Comparison of ENCODE assay signal across 12 cellular contexts in genomic region chr6:3795836-3796395, GRCh38. TPM values are rescaled to one million over a fixed set of nuclear protein-coding genes. Genes with fewer than 3 reads are reported as not detected.
DNase-seq lines count a peak whose midpoint lies in the region; ATAC-seq, FAIRE-seq and TF ChIP-seq lines count a peak whose summit lies in the region.
"Had no signal": no experiment of that assay in that cellular context is flagged by ENCODE, and none has a peak within 500 bp of the region (broad histone marks: within the 10 kb centered on the region; RNA-seq: fewer than 3 reads in every experiment).

No MANE protein-coding gene starts in this region.

- no peak for TF ChIP-seq RAD21 in liver (IDR thresholded peaks at IDR 0.05)

- dilution Hi-C loops in mammary epithelial cell (cut with HindIII; ENCODE audit: low sequenced_read_pairs) = no loop called here

- H3K36me3 ChIP-seq in mammary epithelial cell (ENCODE audit: insufficient read depth, low read length) (no peaks in the 10 kb centered on the region), liver (ENCODE audit: control insufficient read depth in 4 of 4, insufficient read depth in 3 of 4, low read depth in 1 of 4, low read length in 3 of 4) (no peaks in the 10 kb centered on the region)
- H3K36me3 ChIP-seq: gastroesophageal sphincter, SJSA1 had no signal

- no peaks in the 10 kb centered on the region for H3K27me3 ChIP-seq in mammary epithelial cell (ENCODE audit: insufficient read depth, low read length)
- no peaks in the 10 kb centered on the region for H3K27me3 ChIP-seq in liver (ENCODE audit: control insufficient read depth in 4 of 4, insufficient read depth in 4 of 4, low read length in 3 of 4)
- H3K27me3 ChIP-seq: gastroesophageal sphincter, SJSA1 had no signal

- 23% methylated on average over 8 of the region's 8 CpGs for WGBS in mammary epithelial cell (ENCODE audit: low coverage, missing lambda C conversion rate)
- 88% methylated on average over 8 of the region's 8 CpGs for WGBS in liver

- BruUV-seq in mammary epithelial cell (replicated peaks; lab: Mats Ljungman, UMichigan) = no TSS peak

- H3K4me3 ChIP-seq in mammary epithelial cell (replicated peaks in 1 of 3; ENCODE audit: insufficient read depth in 1 of 3, low read depth in 2 of 3, low read length in 3 of 3) (no peak overlapping the region), liver (ENCODE audit: low read depth in 1 of 3, low read length in 3 of 3) (no peak overlapping the region)
- H3K4me3 ChIP-seq: gastroesophageal sphincter, SJSA1 had no signal

- no peaks in the 10 kb centered on the region for H3K79me2 ChIP-seq in mammary epithelial cell (ENCODE audit: insufficient read depth, low read length)

- ATAC-seq in sciatic nerve (peak; percentile 29), HG03139 (IDR thresholded peaks at IDR 0.05; ENCODE audit: unreplicated experiment) (no peak)
- ATAC-seq: activated naive CD4-positive, alpha-beta T cell treated with anti-CD3 and anti-CD28 coated beads, Interleukin-2, amount 50 U/mL, for 72 hours had no signal

- CTCF ChIA-PET in mammary epithelial cell (lab: Charles Lee; ENCODE audit: low non-redundant PET) = no interaction called here

- H3K27ac ChIP-seq in mammary epithelial cell (ENCODE audit: insufficient read depth, low read depth, low read length) (peak overlapping the region; percentile 83), liver (ENCODE audit: low read depth in 1 of 2, low read length in 2 of 2) (peak overlapping the region; percentile 21 to 44)

- H3K4me1 ChIP-seq in mammary epithelial cell (ENCODE audit: insufficient read depth, low read length) = peaks cover 36% of the 10 kb centered on the region
- peaks cover 0 to 2% (median 0%) of the 10 kb centered on the region in 4 donors for H3K4me1 ChIP-seq in liver (ENCODE audit: control insufficient read depth in 4 of 4, insufficient read depth in 4 of 4, low read length in 3 of 4)

- peak; percentile 35 for DNase-seq in RPMI7951 (ENCODE audit: low read depth)
- DNase-seq in mammary epithelial cell = no peak
- no peak for DNase-seq in sciatic nerve (ENCODE audit: low spot score)
- no peak for DNase-seq in GM12892 (ENCODE audit: insufficient read length)
- no peak for DNase-seq in activated CD4-positive, alpha-beta T cell treated with anti-CD3 and anti-CD28 coated beads for 48 hours
- DNase-seq: activated CD4-positive, alpha-beta T cell treated with anti-CD3 and anti-CD28 coated beads for 4 hours; activated T-cell treated with anti-CD3 and anti-CD28 coated beads for 4 hours had no signal

- H3K9me3 ChIP-seq in mammary epithelial cell (replicated peaks; ENCODE audit: insufficient read depth, low read length) (no peaks in the 10 kb centered on the region), liver (ENCODE audit: control insufficient read depth in 4 of 4, low read length in 3 of 4) (no peaks in the 10 kb centered on the region)
- H3K9me3 ChIP-seq: gastroesophageal sphincter, SJSA1 had no signal

- peak overlapping the region; percentile 68 for H2AFZ ChIP-seq in mammary epithelial cell (ENCODE audit: low read depth, low read length)

- H3K9ac ChIP-seq in mammary epithelial cell (ENCODE audit: insufficient read depth, low read length) (no peak overlapping the region), liver (ENCODE audit: low read depth in 1 of 2, low read length in 2 of 2) (no peak overlapping the region)

- no peaks in the 10 kb centered on the region for H4K20me1 ChIP-seq in mammary epithelial cell (ENCODE audit: insufficient read depth, low read length)

- TF ChIP-seq CTCF in mammary epithelial cell (conservative IDR thresholded peaks at IDR 0.05 in 1 of 2, IDR thresholded peaks at IDR 0.05 in 1 of 2; ENCODE audit: extremely low read depth in 1 of 2, insufficient read depth in 1 of 2, low read depth in 1 of 2, low read length in 2 of 2) (no peak), liver (IDR thresholded peaks at IDR 0.05; ENCODE audit: low read depth, low read length, missing input control) (no peak)

- no peak for TF ChIP-seq POLR2A in GM12892 (IDR thresholded peaks at IDR 0.05; ENCODE audit: low read depth, low read length)

- no peak overlapping the region for H3K4me2 ChIP-seq in mammary epithelial cell (ENCODE audit: insufficient read depth, low read depth, low read length)

- intact Hi-C loops in mammary epithelial cell (cut with micrococcal nuclease) = loop anchor here (1.0 kb wide), 1 partner anchor 27 kb away; no protein-coding TSS in a partner anchor
- intact Hi-C loops in sciatic nerve (cut with DNase I) = no loop called here

- no peak for FAIRE-seq in GM12892 (lab: Jason Lieb, UNC)

- in situ Hi-C loops in mammary epithelial cell (cut with MboI; ENCODE audit: low sequenced_read_pairs in 2 of 2) = no loop called here

TF ChIP-seq in liver, 16 proteins besides CTCF, POLR2A, EP300 and RAD21:
- TF ChIP-seq FOXA2 (IDR thresholded peaks at IDR 0.05) (no peak), EGR1 (IDR thresholded peaks at IDR 0.05; ENCODE audit: low read depth in 2 of 2) (no peak), HNF4G (IDR thresholded peaks at IDR 0.05) (no peak), SP1 (IDR thresholded peaks at IDR 0.05) (no peak), HNF4A (conservative IDR thresholded peaks at IDR 0.05) (no peak), FOXA1 (IDR thresholded peaks at IDR 0.05) (no peak), JUND (IDR thresholded peaks at IDR 0.05) (no peak), TAF1 (conservative IDR thresholded peaks at IDR 0.05) (no peak), YY1 (IDR thresholded peaks at IDR 0.05) (no peak), ATF3 (IDR thresholded peaks at IDR 0.05) (no peak), RXRA (IDR thresholded peaks at IDR 0.05) (no peak), ZBTB33 (IDR thresholded peaks at IDR 0.05) (no peak)

RNA-seq across cellular contexts. Expression of gene PXDC1, which starts 44.4 kb away (rescaled TPM):
- 24.9 and 30.3 TPM in 2 replicates for total RNA-seq in RPMI7951 (2014; rRNA removed; shearing (Covaris generic))
- total RNA-seq in mammary epithelial cell (100 to 1,000 TPM in 1 of 2 donors, 10 to 100 TPM in 1; 40.4 to 180 TPM), liver (10 to 100 TPM; 24.1 to 86.4 TPM), sciatic nerve (48.3 TPM)
- polyA plus RNA-seq in mammary epithelial cell (12.1 TPM), liver (100 to 1,000 TPM in 1 of 2 donors, 10 to 100 TPM in 1; 68.8 to 106 TPM)
- polyA minus RNA-seq in mammary epithelial cell = 10.3 TPM
- polyA plus RNA-seq in GM12892 (2012; ENCODE audit: missing spikeins) = 1.9 TPM

RNA-seq across cellular contexts. Expression of gene FAM50B, which starts 53.3 kb away (rescaled TPM):
- 2.2 and 2.3 TPM in 2 replicates for total RNA-seq in RPMI7951 (2014; rRNA removed; shearing (Covaris generic))
- total RNA-seq in mammary epithelial cell (1 to 10 TPM; 4.4 to 7.3 TPM), liver (10 to 100 TPM in 1 of 2 donors, 1 to 10 TPM in 1; 8.8 to 10.2 TPM), sciatic nerve (9.6 TPM)
- polyA plus RNA-seq in mammary epithelial cell (6.6 TPM), liver (10 to 100 TPM; 11.9 to 12.3 TPM)
- polyA minus RNA-seq in mammary epithelial cell = 0.52 TPM
- polyA plus RNA-seq in GM12892 (2012; ENCODE audit: missing spikeins) = 1.5 TPM
